Comparison of ENCODE assay signal across 1 cellular context in genomic region chr10:50624154-50624865, GRCh38.
TF ChIP-seq lines count a peak whose summit lies in the region.

No MANE protein-coding gene starts in this region.

TF ChIP-seq in HepG2, 621 proteins besides CTCF, POLR2A, EP300 and RAD21 (continued from another document and continues in another):
- TF ChIP-seq GPBP1L1 (CRISPR knock-in tag; IDR thresholded peaks at IDR 0.05) (no peak), ZNF484 (CRISPR knock-in tag; IDR thresholded peaks at IDR 0.05; ENCODE audit: borderline replicate concordance, low read depth) (0 out of 2 replicates have a peak, but pooled peaks have one; percentile 23), ARNTL (CRISPR knock-in tag; IDR thresholded peaks at IDR 0.05) (0 out of 2 replicates have a peak, but pooled peaks have one; percentile 29), ZBTB46 (CRISPR knock-in tag; IDR thresholded peaks at IDR 0.05; ENCODE audit: borderline replicate concordance) (no peak), KDM2A (CRISPR knock-in tag; IDR thresholded peaks at IDR 0.05; ENCODE audit: borderline replicate concordance, low read depth) (peak; percentile 79), ZNF329 (CRISPR knock-in tag; IDR thresholded peaks at IDR 0.05; ENCODE audit: low read depth) (0 out of 2 replicates have a peak, but pooled peaks have one; percentile 65), NR3C1 (CRISPR knock-in tag; IDR thresholded peaks at IDR 0.05) (no peak), BRCA1 (CRISPR knock-in tag; IDR thresholded peaks at IDR 0.05) (no peak; the same call in 1 of the 2 replicates), THYN1 (CRISPR knock-in tag; IDR thresholded peaks at IDR 0.05; ENCODE audit: borderline replicate concordance, low read depth) (0 out of 2 replicates have a peak, but pooled peaks have one; percentile 31), HNF1A (IDR thresholded peaks at IDR 0.05; ENCODE audit: low read depth) (no peak), HNF1A (CRISPR knock-in tag; IDR thresholded peaks at IDR 0.05; ENCODE audit: borderline replicate concordance) (no peak), ZNF891 (CRISPR knock-in tag; IDR thresholded peaks at IDR 0.05) (peak; percentile 81), ZNF251 (CRISPR knock-in tag; IDR thresholded peaks at IDR 0.05) (0 out of 2 replicates have a peak, but pooled peaks have one; percentile 14), PREB (CRISPR knock-in tag; IDR thresholded peaks at IDR 0.05) (no peak), EEA1 (CRISPR knock-in tag; IDR thresholded peaks at IDR 0.05; ENCODE audit: borderline replicate concordance) (0 out of 2 replicates have a peak, but pooled peaks have one; percentile 58), NFATC3 (CRISPR knock-in tag; IDR thresholded peaks at IDR 0.05) (no peak), ZHX2 (IDR thresholded peaks at IDR 0.05; ENCODE audit: low read depth) (peak; percentile 39; the same call in 1 of the 2 replicates), ZHX2 (CRISPR knock-in tag; IDR thresholded peaks at IDR 0.05; ENCODE audit: borderline replicate concordance) (no peak; the same call in 1 of the 2 replicates), SRF (IDR thresholded peaks at IDR 0.05; ENCODE audit: low read depth, low read length) (no peak), SNRNP70 (IDR thresholded peaks at IDR 0.05; ENCODE audit: low read depth, low read length) (no peak), POGZ (CRISPR knock-in tag; IDR thresholded peaks at IDR 0.05) (peak; percentile 64; the same call in 1 of the 2 replicates), ZBTB7B (CRISPR knock-in tag; IDR thresholded peaks at IDR 0.05) (peak; percentile 70; the same call in 1 of the 2 replicates), NRL (CRISPR knock-in tag; IDR thresholded peaks at IDR 0.05; ENCODE audit: borderline replicate concordance) (peak; percentile 39; the same call in 1 of the 2 replicates), IKZF5 (CRISPR knock-in tag; IDR thresholded peaks at IDR 0.05) (peak; percentile 58; the same call in 1 of the 2 replicates), ZNF17 (CRISPR knock-in tag; IDR thresholded peaks at IDR 0.05) (0 out of 2 replicates have a peak, but pooled peaks have one; percentile 73), ZNF773 (CRISPR knock-in tag; IDR thresholded peaks at IDR 0.05; ENCODE audit: borderline replicate concordance) (no peak), THAP11 (CRISPR knock-in tag; IDR thresholded peaks at IDR 0.05) (0 out of 2 replicates have a peak, but pooled peaks have one; percentile 54), ZNF576 (CRISPR knock-in tag; IDR thresholded peaks at IDR 0.05) (peak; percentile 66; the same call in 1 of the 2 replicates), PHF21A (CRISPR knock-in tag; IDR thresholded peaks at IDR 0.05) (peak; percentile 30; the same call in 1 of the 2 replicates), ZNF552 (CRISPR knock-in tag; IDR thresholded peaks at IDR 0.05; ENCODE audit: borderline replicate concordance) (peak; percentile 85), ZNF780A (CRISPR knock-in tag; IDR thresholded peaks at IDR 0.05) (no peak; the same call in 1 of the 2 replicates), ZNF234 (CRISPR knock-in tag; conservative IDR thresholded peaks at IDR 0.05) (no peak), DDIT3 (CRISPR knock-in tag; IDR thresholded peaks at IDR 0.05) (no peak), HMGXB4 (CRISPR knock-in tag; IDR thresholded peaks at IDR 0.05; ENCODE audit: borderline replicate concordance in 1 of 2, low read depth in 1 of 2) (peak in 1 of 2 experiments; percentile 26; a peak in 2 of 4 replicates), CBFB (CRISPR knock-in tag; IDR thresholded peaks at IDR 0.05) (0 out of 2 replicates have a peak, but pooled peaks have one; percentile 56), ZNF33B (CRISPR knock-in tag; IDR thresholded peaks at IDR 0.05) (no peak; the same call in 1 of the 2 replicates), ZNF720 (CRISPR knock-in tag; IDR thresholded peaks at IDR 0.05) (no peak), ZMYM4 (CRISPR knock-in tag; IDR thresholded peaks at IDR 0.05) (0 out of 2 replicates have a peak, but pooled peaks have one; percentile 48)
